ENCODE assay signal across 10 cellular contexts in the genomic region with DNA sequence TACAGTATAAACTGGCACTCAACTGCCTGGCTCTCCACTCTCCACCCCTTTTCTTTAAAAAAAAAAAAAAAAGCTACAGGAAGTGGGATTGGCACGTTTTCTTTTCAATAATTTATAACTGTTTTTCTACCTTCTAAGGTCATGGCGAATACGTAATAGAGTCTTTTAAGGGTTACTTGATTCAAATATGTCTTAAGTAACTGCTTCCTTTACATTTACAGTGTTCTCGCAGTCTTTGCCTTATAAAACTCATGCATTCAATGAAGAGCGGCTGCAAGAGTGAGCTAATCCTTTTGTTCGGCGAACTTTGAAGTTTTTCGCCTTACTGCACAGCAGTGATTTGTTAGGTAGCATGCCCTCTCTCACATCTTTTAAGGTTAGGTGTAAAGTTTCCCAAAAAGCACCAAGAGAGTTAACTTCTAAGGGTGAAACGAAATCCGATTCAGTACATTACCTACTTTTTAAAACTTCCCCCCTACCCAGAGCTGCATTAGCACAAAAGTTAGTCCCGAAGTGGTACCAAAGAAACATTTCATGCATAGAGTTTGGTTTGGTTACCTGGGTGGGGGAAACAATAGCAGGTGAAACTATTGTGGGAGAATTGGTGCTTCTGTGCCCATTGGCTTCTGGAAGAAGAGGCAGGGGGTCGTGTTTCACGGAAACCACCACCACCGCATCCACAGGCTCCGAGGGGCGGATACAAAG. TPM values are rescaled to one million over a fixed set of nuclear protein-coding genes. Genes with fewer than 3 reads are reported as not detected.
DNase-seq lines count a peak whose midpoint lies in the region; ATAC-seq and TF ChIP-seq lines count a peak whose summit lies in the region.
"Had no signal": no experiment of that assay in that cellular context is flagged by ENCODE, and none has a peak within 500 bp of the region (broad histone marks: within the 10 kb centered on the region; RNA-seq: fewer than 3 reads in every experiment).

No MANE protein-coding gene starts in this region.

- H3K36me3 ChIP-seq in SK-N-SH (replicated peaks in 1 of 2; ENCODE audit: control insufficient read depth in 1 of 2, insufficient read depth in 2 of 2, low read length in 1 of 2), result peaks cover 0 to 2% of the 10 kb centered on the region in 2 experiments
- H3K36me3 ChIP-seq: upper lobe of right lung had no signal

- peak overlapping the region; percentile 71 for H3K4me2 ChIP-seq in SK-N-SH

- TF ChIP-seq EP300 in SK-N-SH (IDR thresholded peaks at IDR 0.05; ENCODE audit: borderline replicate concordance in 1 of 2, low read depth in 1 of 2, low read length in 1 of 2), result no peak

- POLR2A ChIA-PET in SK-N-SH (lab: Yijun Ruan, JAX), result interaction anchor here (1.9 kb wide), 1 partner anchor 162 kb away, joined by 6 read pairs; no protein-coding TSS in a partner anchor
- POLR2A ChIA-PET in T-cell (lab: Charles Lee), result interaction anchor here (0.6 kb wide), 2 partner anchors 33 to 454 kb away, joined by 3 to 4 read pairs; no protein-coding TSS in a partner anchor

- H3K27ac Mint-ChIP-seq in T-cell (no peak overlapping the region), CD14-positive monocyte (no peak overlapping the region)

- peaks cover 55% of the 10 kb centered on the region for H3K79me2 ChIP-seq in SK-N-SH (ENCODE audit: insufficient read depth)

- H3K27ac ChIP-seq in SK-N-SH (ENCODE audit: low read depth in 2 of 2, low read length in 1 of 2), result no peak overlapping the region
- H3K27ac ChIP-seq: SJSA1, upper lobe of right lung had no signal

- no peaks in the 10 kb centered on the region for H3K9me3 Mint-ChIP-seq in T-cell
- peaks cover 2 to 22% (median 5%) of the 10 kb centered on the region in 7 donors for H3K9me3 Mint-ChIP-seq in CD14-positive monocyte

- H3K4me3 ChIP-seq in SK-N-SH (ENCODE audit: low read depth in 2 of 2, low read length in 1 of 2), result peak overlapping the region; percentile 33 to 50
- H3K4me3 ChIP-seq: SJSA1, upper lobe of right lung had no signal

- H3K9me3 ChIP-seq in SK-N-SH, result no peaks in the 10 kb centered on the region
- H3K9me3 ChIP-seq: SJSA1, upper lobe of right lung had no signal

- CTCF ChIA-PET in SK-N-SH (lab: Yijun Ruan, JAX), result interaction anchor here (1.1 to 4.8 kb wide), 8 partner anchors 12 to 364 kb away, joined by 3 to 30 read pairs (median 6); no protein-coding TSS in a partner anchor
- CTCF ChIA-PET in T-cell (lab: Charles Lee), result interaction anchor here in 1 of 2 donors (0.5 kb wide), 1 partner anchor 69 kb away, joined by 4 read pairs; no protein-coding TSS in a partner anchor

- H3K4me3 Mint-ChIP-seq in T-cell (peak overlapping the region; percentile 46 to 86 (median 66)), CD14-positive monocyte (peak overlapping the region in 1 of 2 donors; percentile 76)

- TF ChIP-seq CTCF in SK-N-SH (IDR thresholded peaks at IDR 0.05), result no peak
- no peak for TF ChIP-seq CTCF in CD14-positive monocyte (IDR thresholded peaks at IDR 0.05)

- ATAC-seq in SK-N-SH treated with all-trans-retinoic acid at 6 μM for 48 hours (no peak), T-cell (replicated peaks in 1 of 4) (no peak), GM19328 (IDR thresholded peaks at IDR 0.05; ENCODE audit: unreplicated experiment) (no peak)
- ATAC-seq: upper lobe of right lung had no signal

- H3K4me1 ChIP-seq in SK-N-SH (ENCODE audit: control insufficient read depth in 1 of 2, insufficient read depth in 2 of 2, low read depth in 1 of 2, low read length in 1 of 2), result peaks cover 9 to 34% of the 10 kb centered on the region in 2 experiments; a peak in 3 of 4 replicates

- H4K20me1 ChIP-seq in SK-N-SH (ENCODE audit: insufficient read depth), result no peaks in the 10 kb centered on the region; the same call in 1 of the 2 replicates

- H2AFZ ChIP-seq in SK-N-SH (ENCODE audit: low read depth), result no peak overlapping the region

- peaks cover 8 to 21% of the 10 kb centered on the region in 2 donors for H3K27me3 Mint-ChIP-seq in T-cell
- peaks cover 29 to 45% (median 43%) of the 10 kb centered on the region in 3 donors for H3K27me3 Mint-ChIP-seq in CD14-positive monocyte (ENCODE audit: low read depth in 3 of 3)

- H3K36me3 Mint-ChIP-seq in T-cell (peaks cover 2% of the 10 kb centered on the region), CD14-positive monocyte (peaks cover 8 to 13% of the 10 kb centered on the region in 2 donors)

- H3K27me3 ChIP-seq in SK-N-SH (ENCODE audit: insufficient read depth), result no peaks in the 10 kb centered on the region
- H3K27me3 ChIP-seq: SJSA1 had no signal

- intact Hi-C loops in CD14-positive monocyte (cut with micrococcal nuclease), result no loop called here

- no peaks in the 10 kb centered on the region for H3F3A ChIP-seq in SK-N-SH (replicated peaks; ENCODE audit: insufficient read depth)

- H3K4me1 Mint-ChIP-seq in T-cell (peaks cover 39 to 56% (median 54%) of the 10 kb centered on the region in 3 donors), CD14-positive monocyte (peaks cover 34% of the 10 kb centered on the region)

- DNase-seq in SK-N-SH (no peak), T-cell (no peak), fibroblast of peridontal ligament (ENCODE audit: extremely low read depth) (peak; percentile 36), retina (peak; percentile 42), NCI-H1694 treated with DMSO at 0.1 percent for 48 hours (lab: John Stamatoyannopoulos, UW) (no peak), CD14-positive monocyte (ENCODE audit: low spot score) (no peak)
- DNase-seq: upper lobe of right lung had no signal

- 89% methylated on average over 16 of the region's 16 CpGs for WGBS in SK-N-SH (ENCODE audit: low lambda C conversion rate)

- H3K9me2 ChIP-seq in SK-N-SH, result no peaks in the 10 kb centered on the region

- H3K9ac ChIP-seq in SK-N-SH, result no peak overlapping the region

- no peak for TF ChIP-seq RAD21 in SK-N-SH (IDR thresholded peaks at IDR 0.05; ENCODE audit: low read length)

TF ChIP-seq in SK-N-SH, 30 proteins besides CTCF, POLR2A, EP300 and RAD21 (continues in another document):
- TF ChIP-seq FOXJ3 (CRISPR knock-in tag; IDR thresholded peaks at IDR 0.05) (no peak), FOXM1 (IDR thresholded peaks at IDR 0.05; ENCODE audit: low read depth) (no peak), MEF2A (IDR thresholded peaks at IDR 0.05; ENCODE audit: borderline replicate concordance, low read depth) (no peak), JUND (IDR thresholded peaks at IDR 0.05) (no peak), RFX5 (IDR thresholded peaks at IDR 0.05; ENCODE audit: low read length) (no peak)
- TF ChIP-seq, protein P1, sequence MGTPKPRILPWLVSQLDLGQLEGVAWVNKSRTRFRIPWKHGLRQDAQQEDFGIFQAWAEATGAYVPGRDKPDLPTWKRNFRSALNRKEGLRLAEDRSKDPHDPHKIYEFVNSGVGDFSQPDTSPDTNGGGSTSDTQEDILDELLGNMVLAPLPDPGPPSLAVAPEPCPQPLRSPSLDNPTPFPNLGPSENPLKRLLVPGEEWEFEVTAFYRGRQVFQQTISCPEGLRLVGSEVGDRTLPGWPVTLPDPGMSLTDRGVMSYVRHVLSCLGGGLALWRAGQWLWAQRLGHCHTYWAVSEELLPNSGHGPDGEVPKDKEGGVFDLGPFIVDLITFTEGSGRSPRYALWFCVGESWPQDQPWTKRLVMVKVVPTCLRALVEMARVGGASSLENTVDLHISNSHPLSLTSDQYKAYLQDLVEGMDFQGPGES (IDR thresholded peaks at IDR 0.05; ENCODE audit: low read depth, low read length), result no peak
- TF ChIP-seq, protein P2, sequence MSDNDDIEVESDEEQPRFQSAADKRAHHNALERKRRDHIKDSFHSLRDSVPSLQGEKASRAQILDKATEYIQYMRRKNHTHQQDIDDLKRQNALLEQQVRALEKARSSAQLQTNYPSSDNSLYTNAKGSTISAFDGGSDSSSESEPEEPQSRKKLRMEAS (IDR thresholded peaks at IDR 0.05; ENCODE audit: low read depth), result no peak

TF ChIP-seq in SK-N-SH treated with all-trans-retinoic acid at 6 μM for 48 hours, 23 proteins besides CTCF, POLR2A, EP300 and RAD21 (continues in another document):
- TF ChIP-seq ZNF565 (CRISPR knock-in tag; conservative IDR thresholded peaks at IDR 0.05; ENCODE audit: low read depth) (no peak), ESRRG (CRISPR knock-in tag; IDR thresholded peaks at IDR 0.05) (no peak), ARNTL (CRISPR knock-in tag; IDR thresholded peaks at IDR 0.05; ENCODE audit: borderline replicate concordance, low read depth) (no peak), BACH2 (CRISPR knock-in tag; IDR thresholded peaks at IDR 0.05; ENCODE audit: borderline replicate concordance) (no peak), ZNF8 (CRISPR knock-in tag; IDR thresholded peaks at IDR 0.05) (no peak)
- TF ChIP-seq, protein P3, sequence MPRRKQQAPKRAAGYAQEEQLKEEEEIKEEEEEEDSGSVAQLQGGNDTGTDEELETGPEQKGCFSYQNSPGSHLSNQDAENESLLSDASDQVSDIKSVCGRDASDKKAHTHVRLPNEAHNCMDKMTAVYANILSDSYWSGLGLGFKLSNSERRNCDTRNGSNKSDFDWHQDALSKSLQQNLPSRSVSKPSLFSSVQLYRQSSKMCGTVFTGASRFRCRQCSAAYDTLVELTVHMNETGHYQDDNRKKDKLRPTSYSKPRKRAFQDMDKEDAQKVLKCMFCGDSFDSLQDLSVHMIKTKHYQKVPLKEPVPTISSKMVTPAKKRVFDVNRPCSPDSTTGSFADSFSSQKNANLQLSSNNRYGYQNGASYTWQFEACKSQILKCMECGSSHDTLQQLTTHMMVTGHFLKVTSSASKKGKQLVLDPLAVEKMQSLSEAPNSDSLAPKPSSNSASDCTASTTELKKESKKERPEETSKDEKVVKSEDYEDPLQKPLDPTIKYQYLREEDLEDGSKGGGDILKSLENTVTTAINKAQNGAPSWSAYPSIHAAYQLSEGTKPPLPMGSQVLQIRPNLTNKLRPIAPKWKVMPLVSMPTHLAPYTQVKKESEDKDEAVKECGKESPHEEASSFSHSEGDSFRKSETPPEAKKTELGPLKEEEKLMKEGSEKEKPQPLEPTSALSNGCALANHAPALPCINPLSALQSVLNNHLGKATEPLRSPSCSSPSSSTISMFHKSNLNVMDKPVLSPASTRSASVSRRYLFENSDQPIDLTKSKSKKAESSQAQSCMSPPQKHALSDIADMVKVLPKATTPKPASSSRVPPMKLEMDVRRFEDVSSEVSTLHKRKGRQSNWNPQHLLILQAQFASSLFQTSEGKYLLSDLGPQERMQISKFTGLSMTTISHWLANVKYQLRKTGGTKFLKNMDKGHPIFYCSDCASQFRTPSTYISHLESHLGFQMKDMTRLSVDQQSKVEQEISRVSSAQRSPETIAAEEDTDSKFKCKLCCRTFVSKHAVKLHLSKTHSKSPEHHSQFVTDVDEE (CRISPR knock-in tag; IDR thresholded peaks at IDR 0.05), result no peak

RNA-seq across cellular contexts. Expression of a gene that starts 2.0 kb away (rescaled TPM):
- polyA plus RNA-seq in SK-N-SH (2012; rRNA removed), result 6.4 and 12.8 TPM in 2 replicates
- polyA plus RNA-seq in SK-N-SH (2012; cell fraction: cytosol; rRNA removed), result 12.7 and 15.4 TPM in 2 replicates
- polyA plus RNA-seq in SK-N-SH (2012; cell fraction: nucleus; rRNA removed), result 11.7 and 14.7 TPM in 2 replicates
- total RNA-seq in T-cell, result 1 to 10 TPM; 3.2 to 4.3 (median 3.9) TPM
- polyA plus RNA-seq in CD14-positive monocyte, result not detected

Comparison
In these comparisons a context has a peak if more than half of its experiments do, and no peak if none do; other contexts are left out.
1. DNase-seq: peak in fibroblast of peridontal ligament (single experiment) and retina (single experiment); none in SK-N-SH (single experiment), T-cell (0 of 34), NCI-H1694 treated with DMSO at 0.1 percent for 48 hours (single experiment) and CD14-positive monocyte (single experiment).
2. RNA of a gene that starts 2.0 kb away (polyA plus RNA-seq): 6.4 to 15.4 TPM in SK-N-SH; not detected in CD14-positive monocyte; every median in the first group is over 4 times any median in the second.